Comparison of ENCODE assay signal across 27 cellular contexts in the genomic region with DNA sequence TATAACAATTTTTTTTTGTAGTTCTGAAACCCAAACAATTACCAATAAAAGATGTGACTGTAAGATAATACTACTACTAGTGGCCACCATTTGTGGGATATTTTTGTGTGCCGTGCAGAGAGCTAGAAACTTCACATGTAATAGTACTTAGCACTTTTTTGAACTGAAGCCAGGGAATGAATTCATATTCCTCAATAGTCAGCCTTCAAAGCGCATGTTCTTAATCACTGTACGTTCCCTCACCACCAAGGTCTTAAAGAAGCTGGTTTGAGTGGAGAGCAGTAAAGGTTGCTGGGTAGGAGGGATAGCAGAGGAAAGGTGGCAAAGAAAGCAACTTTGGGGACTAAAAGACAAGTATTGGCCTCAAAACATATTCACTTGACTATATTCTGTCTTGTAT. TPM values are rescaled to one million over a fixed set of nuclear protein-coding genes. Genes with fewer than 3 reads are reported as not detected.
A peak's percentile ranks its signal among the peaks of the same experiment; 100 is the strongest.
DNase-seq lines count a peak whose midpoint lies in the region; ATAC-seq, FAIRE-seq and TF ChIP-seq lines count a peak whose summit lies in the region.
"Had no signal": no experiment of that assay in that cellular context is flagged by ENCODE, and none has a peak within 500 bp of the region (broad histone marks: within the 10 kb centered on the region; RNA-seq: fewer than 3 reads in every experiment).

No MANE protein-coding gene starts in this region.

- H4K20me1 ChIP-seq in OCI-LY3 (ENCODE audit: insufficient read depth, low read length): no peaks in the 10 kb centered on the region
- H4K20me1 ChIP-seq in neural progenitor cell (ENCODE audit: low read depth): peaks cover 18% of the 10 kb centered on the region

- H3K4me3 Mint-ChIP-seq in dendritic cell treated with granulocyte-macrophage colony-stimulating factor and Interleukin-4, amounts not matched to agents 40 ng/mL and 50 ng/mL, for 4 days: no peak overlapping the region
- no peak overlapping the region for H3K4me3 Mint-ChIP-seq in neural progenitor cell
- H3K4me3 Mint-ChIP-seq: activated CD4-positive, alpha-beta T cell treated with anti-CD3 and anti-CD28 coated beads for 36 hours; endodermal cell had no signal

- H3K27ac ChIP-seq in OCI-LY3 (ENCODE audit: low read length): peak overlapping the region; percentile 95
- H3K27ac ChIP-seq in neural progenitor cell: no peak overlapping the region
- H3K27ac ChIP-seq: coronary artery, stomach had no signal

- H3K27me3 Mint-ChIP-seq in dendritic cell treated with granulocyte-macrophage colony-stimulating factor and Interleukin-4, amounts not matched to agents 40 ng/mL and 50 ng/mL, for 4 days: no peaks in the 10 kb centered on the region
- H3K27me3 Mint-ChIP-seq in neural progenitor cell (ENCODE audit: insufficient read depth, low read depth): peaks cover 2% of the 10 kb centered on the region
- H3K27me3 Mint-ChIP-seq: activated CD4-positive, alpha-beta T cell treated with anti-CD3 and anti-CD28 coated beads for 36 hours had no signal

- DNase-seq in GM18507 (ENCODE audit: extremely low spot score, insufficient read length, low read depth) (no peak), neural progenitor cell (ENCODE audit: low spot score) (no peak), putamen (ENCODE audit: low spot score) (no peak), NCI-H1436 (lab: John Stamatoyannopoulos, UW) (no peak), NCI-H1694 (lab: John Stamatoyannopoulos, UW) (no peak)
- DNase-seq: activated CD4-positive, alpha-beta T cell treated with anti-CD3 and anti-CD28 coated beads for 36 hours; DMS79; endodermal cell; glutamatergic neuron; GOT3; IMR-90; mammary epithelial cell; MM.1S; NCI-H1436 treated with DMSO at 0.1 percent for 48 hours; NCI-H526 treated with DMSO at 0.1 percent for 48 hours; occipital lobe; stimulated activated CD4-positive, alpha-beta T cell treated with anti-CD3 and anti-CD28 coated beads, Interleukin-4, amount 100 ng/mL, for 4 hours; stomach; trophoblast cell had no signal

- no peaks in the 10 kb centered on the region for H3K9me3 Mint-ChIP-seq in dendritic cell treated with granulocyte-macrophage colony-stimulating factor and Interleukin-4, amounts not matched to agents 40 ng/mL and 50 ng/mL, for 4 days
- H3K9me3 Mint-ChIP-seq in neural progenitor cell: peaks cover 5% of the 10 kb centered on the region
- H3K9me3 Mint-ChIP-seq: activated T-helper 2 cell treated with anti-CD3 and anti-CD28 coated beads, Interferon-gamma antibody, Interleukin-2, Interleukin-4, amounts not matched to agents 10 μg/mL and 5 μg/mL and 100 μg/mL, durations not matched to agents 14 hours and 24 hours and 36 hours; endodermal cell had no signal

- FAIRE-seq in GM18507 (lab: Jason Lieb, UNC): peak; percentile 29
- FAIRE-seq: GM12878, TTC549 had no signal

- H3F3A ChIP-seq in neural progenitor cell (ENCODE audit: low read depth): peaks cover 16% of the 10 kb centered on the region

- no peak overlapping the region for H2AFZ ChIP-seq in OCI-LY3 (ENCODE audit: low read depth, low read length)
- H2AFZ ChIP-seq in neural progenitor cell (replicated peaks): no peak overlapping the region

- no peak for ATAC-seq in HG02852 (IDR thresholded peaks at IDR 0.05; ENCODE audit: unreplicated experiment)
- ATAC-seq: activated CD4-positive, alpha-beta T cell treated with anti-CD3 and anti-CD28 coated beads for 36 hours; GM12878; Right ventricle myocardium inferior had no signal

- H3K27me3 ChIP-seq in OCI-LY3 (ENCODE audit: low read depth, low read length) (no peaks in the 10 kb centered on the region), neural progenitor cell (no peaks in the 10 kb centered on the region)
- H3K27me3 ChIP-seq: stomach had no signal

- H3K4me3 ChIP-seq in OCI-LY3 (ENCODE audit: low read length) (peak overlapping the region; percentile 64), neural progenitor cell (no peak overlapping the region)
- H3K4me3 ChIP-seq: coronary artery, GM12878, stomach had no signal

- H3K4me1 ChIP-seq in OCI-LY3 (ENCODE audit: low read length) (peaks cover 74% of the 10 kb centered on the region), neural progenitor cell (peaks cover 20% of the 10 kb centered on the region)

- H3K27ac Mint-ChIP-seq in dendritic cell treated with granulocyte-macrophage colony-stimulating factor and Interleukin-4, amounts not matched to agents 40 ng/mL and 50 ng/mL, for 4 days: peak overlapping the region; percentile 25
- peak overlapping the region; percentile 31 for H3K27ac Mint-ChIP-seq in neural progenitor cell
- H3K27ac Mint-ChIP-seq: activated CD4-positive, alpha-beta T cell treated with anti-CD3 and anti-CD28 coated beads for 36 hours; activated T-helper 2 cell treated with anti-CD3 and anti-CD28 coated beads, Interferon-gamma antibody, Interleukin-2, Interleukin-4, amounts not matched to agents 10 μg/mL and 5 μg/mL and 100 μg/mL, durations not matched to agents 14 hours and 24 hours and 36 hours had no signal

- H3K4me2 ChIP-seq in OCI-LY3 (ENCODE audit: low read length) (peak overlapping the region; percentile 86), neural progenitor cell (no peak overlapping the region)

- TF ChIP-seq CTCF in OCI-LY3 (IDR thresholded peaks at IDR 0.05; ENCODE audit: low read depth, low read length): no peak
- no peak for TF ChIP-seq CTCF in neural progenitor cell (IDR thresholded peaks at IDR 0.05)

- intact Hi-C loops in dendritic cell treated with granulocyte-macrophage colony-stimulating factor and Interleukin-4, amounts not matched to agents 40 ng/mL and 50 ng/mL, for 4 days (cut with micrococcal nuclease): loop anchor here (5.0 kb wide), 1 partner anchor 35 kb away; no protein-coding TSS in a partner anchor

- H3K9me3 ChIP-seq in OCI-LY3 (ENCODE audit: insufficient read depth, low read length): no peaks in the 10 kb centered on the region
- H3K9me3 ChIP-seq in neural progenitor cell (ENCODE audit: low read depth): no peaks in the 10 kb centered on the region
- H3K9me3 ChIP-seq: stomach had no signal

- H3K4me1 Mint-ChIP-seq in dendritic cell treated with granulocyte-macrophage colony-stimulating factor and Interleukin-4, amounts not matched to agents 40 ng/mL and 50 ng/mL, for 4 days (ENCODE audit: low read depth): peaks cover 50% of the 10 kb centered on the region
- peaks cover 39% of the 10 kb centered on the region for H3K4me1 Mint-ChIP-seq in neural progenitor cell

- H3K36me3 ChIP-seq in OCI-LY3 (replicated peaks; ENCODE audit: low read depth, low read length) (no peaks in the 10 kb centered on the region), neural progenitor cell (no peaks in the 10 kb centered on the region)
- H3K36me3 ChIP-seq: stomach had no signal

- H3K9ac ChIP-seq in OCI-LY3 (ENCODE audit: low read length): peak overlapping the region; percentile 64
- no peak overlapping the region for H3K9ac ChIP-seq in neural progenitor cell

- H3K79me2 ChIP-seq in OCI-LY3 (ENCODE audit: low read length): peaks cover 72% of the 10 kb centered on the region
- peaks cover 95% of the 10 kb centered on the region for H3K79me2 ChIP-seq in neural progenitor cell (ENCODE audit: low read depth)

- H3K36me3 Mint-ChIP-seq in dendritic cell treated with granulocyte-macrophage colony-stimulating factor and Interleukin-4, amounts not matched to agents 40 ng/mL and 50 ng/mL, for 4 days (ENCODE audit: low read depth): no peaks in the 10 kb centered on the region
- peaks cover 9% of the 10 kb centered on the region for H3K36me3 Mint-ChIP-seq in neural progenitor cell

RNA-seq across cellular contexts. Expression of a gene that starts 9.6 kb away (rescaled TPM):
- 63.2 and 80.9 TPM in 2 replicates for total RNA-seq in neural progenitor cell (ENCODE audit: low replicate concordance)

RNA-seq across cellular contexts. Expression of a gene that starts 23.8 kb away (rescaled TPM):
- total RNA-seq in neural progenitor cell (ENCODE audit: low replicate concordance): 19.1 and 19.8 TPM in 2 replicates

RNA-seq across cellular contexts. Expression of a gene that starts 45.8 kb away (rescaled TPM):
- total RNA-seq in neural progenitor cell (ENCODE audit: low replicate concordance): 0.09 TPM in 1 of 2 replicates, not detected in the other
- total RNA-seq: activated CD4-positive, alpha-beta T cell treated with anti-CD3 and anti-CD28 coated beads for 36 hours; activated T-helper 2 cell treated with anti-CD3 and anti-CD28 coated beads, Interferon-gamma antibody, Interleukin-2, Interleukin-4, amounts not matched to agents 10 μg/mL and 5 μg/mL and 100 μg/mL, durations not matched to agents 14 hours and 24 hours and 36 hours; endodermal cell; occipital lobe had no signal
